9 cellular contexts compared by ENCODE assay signal in genomic region chr3:10140996-10141546, GRCh38. TPM values are rescaled to one million over a fixed set of nuclear protein-coding genes. Genes with fewer than 3 reads are reported as not detected.
DNase-seq lines count a peak whose midpoint lies in the region; ATAC-seq, FAIRE-seq and TF ChIP-seq lines count a peak whose summit lies in the region.
"Had no signal": no experiment of that assay in that cellular context is flagged by ENCODE, and none has a peak within 500 bp of the region (broad histone marks: within the 10 kb centered on the region; RNA-seq: fewer than 3 reads in every experiment).

No MANE protein-coding gene starts in this region.

- H3K9me3 ChIP-seq in H1 (ENCODE audit: insufficient read depth in 2 of 2, low read depth in 1 of 2, low read length in 1 of 2) = peaks cover 0 to 7% of the 10 kb centered on the region in 2 experiments; a peak in 1 of 4 replicates
- peaks cover 0 to 25% of the 10 kb centered on the region in 2 donors for H3K9me3 ChIP-seq in neuronal stem cell (replicated peaks in 1 of 2; ENCODE audit: control insufficient read depth in 2 of 2, insufficient read depth in 1 of 2, low read depth in 1 of 2, low read length in 2 of 2)

- peak overlapping the region; percentile 36 for H4K5ac ChIP-seq in H1 (ENCODE audit: insufficient read length, low read depth, low read length)

- H3K14ac ChIP-seq in H1 (ENCODE audit: insufficient read length) (no peak overlapping the region), neuronal stem cell (ENCODE audit: low read length) (no peak overlapping the region)

- H3K27me3 ChIP-seq in H1 (replicated peaks in 1 of 4; ENCODE audit: control insufficient read depth in 3 of 4, extremely low read depth in 1 of 4, insufficient read depth in 3 of 4, low read length in 3 of 4) (no peaks in the 10 kb centered on the region), neuronal stem cell (ENCODE audit: control insufficient read depth in 3 of 3, insufficient read depth in 3 of 3, low read depth in 1 of 3, low read length in 3 of 3) (no peaks in the 10 kb centered on the region)

- peaks cover 0 to under 1% (median 0%) of the 10 kb centered on the region in 7 donors for H3K9me3 Mint-ChIP-seq in CD14-positive monocyte

- H3K4me2 ChIP-seq in H1 (ENCODE audit: insufficient read depth in 1 of 2, low read depth in 2 of 2, low read length in 2 of 2) (peak overlapping the region; percentile 60 to 75; a peak in 2 of 4 replicates), neuronal stem cell (ENCODE audit: insufficient read depth, low read length, poor library complexity, severe bottlenecking) (peak overlapping the region; percentile 57)

- DNase-seq in CD14-positive monocyte (ENCODE audit: low spot score) (no peak), NCI-H69 (lab: John Stamatoyannopoulos, UW) (peak; percentile 4), H1 (ENCODE audit: low read depth in 1 of 2, low spot score in 2 of 2) (no peak), neuronal stem cell (ENCODE audit: low spot score) (no peak), T-helper 9 cell (no peak)

- H3K56ac ChIP-seq in H1 (replicated peaks; ENCODE audit: insufficient read length, low read depth, low read length) = no peak overlapping the region

- 85% methylated on average over 21 of the region's 23 CpGs; no CpG with 5 or more reads in 1 of the 2 experiments for whole genome bisulfite sequencing in H1 (ENCODE audit: extremely low coverage in 1 of 2, insufficient coverage in 1 of 2, insufficient read length in 1 of 2, insufficient replicate concordance in 2 of 2, low coverage in 1 of 2, low lambda C conversion rate in 2 of 2, missing lambda C conversion rate in 1 of 2), 2 experiments
- no CpG with 5 or more reads among the region's 23 CpGs for WGBS in neuronal stem cell (ENCODE audit: extremely low coverage in 2 of 2, insufficient read length in 2 of 2, insufficient replicate concordance in 1 of 2), 2 donors

- CTCF ChIA-PET in H1 (lab: Charles Lee; ENCODE audit: partially characterized antibody) = interaction anchor here (0.6 to 1.3 kb wide), 2 partner anchors 14 to 123 kb away, joined by 3 read pairs; no protein-coding TSS in a partner anchor

- no peak overlapping the region for H2BK120ac ChIP-seq in H1 (replicated peaks; ENCODE audit: low read depth, low read length)
- H2BK120ac ChIP-seq in neuronal stem cell (ENCODE audit: low read depth, low read length) = no peak overlapping the region

- TF ChIP-seq EP300 in H1 (IDR thresholded peaks at IDR 0.05; ENCODE audit: borderline replicate concordance in 1 of 2, low read depth in 2 of 2, low read length in 2 of 2) = no peak

- H3K4ac ChIP-seq in H1 (replicated peaks; ENCODE audit: insufficient read length, low read depth, low read length) = peak overlapping the region; percentile 85
- H3K4ac ChIP-seq in neuronal stem cell (ENCODE audit: low read length) = no peak overlapping the region

- H3K4me3 ChIP-seq in H1 (ENCODE audit: extremely low read depth in 1 of 4, insufficient read depth in 2 of 4, low read depth in 3 of 4, low read length in 4 of 4) (peak overlapping the region in 1 of 4 experiments; percentile 74; a peak in 2 of 8 replicates), neuronal stem cell (ENCODE audit: low read length in 2 of 2) (peak overlapping the region in 1 of 2 donors; percentile 97)

- H3K23ac ChIP-seq in H1 (ENCODE audit: insufficient read length) (no peak overlapping the region), neuronal stem cell (ENCODE audit: low read depth, low read length, poor library complexity) (no peak overlapping the region)

- H3K9ac ChIP-seq in H1 (replicated peaks in 1 of 4; ENCODE audit: extremely low read depth in 1 of 4, low read depth in 3 of 4, low read length in 3 of 4) (no peak overlapping the region), neuronal stem cell (ENCODE audit: low read depth, low read length, poor library complexity) (no peak overlapping the region)

- TF ChIP-seq CTCF in CD14-positive monocyte (IDR thresholded peaks at IDR 0.05) (no peak), H1 (IDR thresholded peaks at IDR 0.05; ENCODE audit: control extremely low read depth in 1 of 3, insufficient read depth in 1 of 3, low read depth in 1 of 3, low read length in 3 of 3) (no peak)

- H3K18ac ChIP-seq in H1 (ENCODE audit: extremely low read depth, low read length) (no peak overlapping the region), neuronal stem cell (ENCODE audit: low read length) (no peak overlapping the region)

- H2BK15ac ChIP-seq in H1 (ENCODE audit: low read length) = no peak overlapping the region
- H2BK15ac ChIP-seq in neuronal stem cell (ENCODE audit: low read length) = no peak overlapping the region

- H4K20me1 ChIP-seq in H1 (replicated peaks in 1 of 2; ENCODE audit: control insufficient read depth in 1 of 2, insufficient read depth in 2 of 2, low read length in 2 of 2) = peaks cover 3 to 5% of the 10 kb centered on the region in 2 experiments

- no peak overlapping the region for H2AK5ac ChIP-seq in H1 (ENCODE audit: low read depth, low read length)
- H2AK5ac ChIP-seq in neuronal stem cell (ENCODE audit: low read depth, low read length) = no peak overlapping the region

- H4K91ac ChIP-seq in H1 (replicated peaks; ENCODE audit: insufficient read length, low read length) (no peak overlapping the region), neuronal stem cell (ENCODE audit: low read depth, low read length, poor library complexity) (no peak overlapping the region)

- H2BK5ac ChIP-seq in H1 (ENCODE audit: low read depth, low read length) = no peak overlapping the region
- no peak overlapping the region for H2BK5ac ChIP-seq in neuronal stem cell (ENCODE audit: low read length)

- H3K79me2 ChIP-seq in H1 (ENCODE audit: control insufficient read depth in 1 of 2, insufficient read depth in 2 of 2, low read length in 2 of 2) = peaks cover 0 to 32% of the 10 kb centered on the region in 2 experiments; a peak in 3 of 4 replicates

- H3K4me1 Mint-ChIP-seq in CD14-positive monocyte = peaks cover 34% of the 10 kb centered on the region

- FAIRE-seq in H1 (lab: Jason Lieb, UNC) = no peak

- peak overlapping the region in 1 of 2 donors; percentile 87 for H3K4me3 Mint-ChIP-seq in CD14-positive monocyte

- H2BK20ac ChIP-seq in H1 (ENCODE audit: low read length) = no peak overlapping the region

- peak overlapping the region; percentile 26 to 99 (median 98) for H3K27ac Mint-ChIP-seq in CD14-positive monocyte

- H4K8ac ChIP-seq in H1 (ENCODE audit: extremely low read depth, insufficient read depth, low read length) (0 out of 2 replicates have a peak overlapping the region, but pooled peaks have one; percentile 57), neuronal stem cell (ENCODE audit: low read depth, low read length) (no peak overlapping the region)

- H3K27me3 Mint-ChIP-seq in CD14-positive monocyte (ENCODE audit: low read depth in 3 of 3) = peaks cover 0 to 7% (median 3%) of the 10 kb centered on the region in 3 donors

- H2BK12ac ChIP-seq in H1 (ENCODE audit: low read depth, low read length) (no peak overlapping the region), neuronal stem cell (ENCODE audit: low read length) (no peak overlapping the region)

- H2AFZ ChIP-seq in H1 (ENCODE audit: low read length) (0 out of 2 replicates have a peak overlapping the region, but pooled peaks have one; percentile 60), neuronal stem cell (ENCODE audit: low read length) (peak overlapping the region; percentile 96)

- ATAC-seq in GM21447 (IDR thresholded peaks at IDR 0.05; ENCODE audit: unreplicated experiment) (no peak), HG02678 (IDR thresholded peaks at IDR 0.05; ENCODE audit: unreplicated experiment) (no peak), GM21526 (IDR thresholded peaks at IDR 0.05; ENCODE audit: low FRiP score, unreplicated experiment) (no peak)

- H3K27ac ChIP-seq in H1 (ENCODE audit: low read depth, low read length) (no peak overlapping the region), neuronal stem cell (replicated peaks; ENCODE audit: low read length) (no peak overlapping the region)

- H3K4me1 ChIP-seq in H1 (replicated peaks in 1 of 4; ENCODE audit: control insufficient read depth in 3 of 4, insufficient read depth in 4 of 4, low read length in 3 of 4) (peaks cover 0 to 5% (median 2%) of the 10 kb centered on the region in 4 experiments; a peak in 2 of 7 replicates), neuronal stem cell (ENCODE audit: control insufficient read depth in 2 of 2, insufficient read depth in 1 of 2, low read depth in 1 of 2, low read length in 2 of 2) (peaks cover 5 to 9% of the 10 kb centered on the region in 2 donors)

- POLR2A ChIA-PET in H1 (lab: Charles Lee; ENCODE audit: partially characterized antibody) = interaction anchor here (0.6 to 1.5 kb wide), 16 partner anchors 9 to 227 kb away, joined by 3 to 5 read pairs (median 4); partner anchors contain the start of genes BRK1 and SEC13

- peaks cover 0 to 3% of the 10 kb centered on the region in 2 donors for H3K36me3 Mint-ChIP-seq in CD14-positive monocyte

- TF ChIP-seq POLR2A in H1 (IDR thresholded peaks at IDR 0.05; ENCODE audit: control extremely low read depth in 1 of 2, low read depth in 2 of 2, low read length in 2 of 2) = no peak

- H3K36me3 ChIP-seq in H1 (ENCODE audit: control insufficient read depth in 2 of 4, insufficient read depth in 4 of 4, low read length in 3 of 4) = peaks cover 0 to 3% (median 1%) of the 10 kb centered on the region in 4 experiments; a peak in 2 of 8 replicates
- H3K36me3 ChIP-seq in neuronal stem cell (replicated peaks in 1 of 2; ENCODE audit: control insufficient read depth in 2 of 2, insufficient read depth in 2 of 2, low read length in 2 of 2) = peaks cover 0 to 32% of the 10 kb centered on the region in 2 donors

- intact Hi-C loops in CD14-positive monocyte (cut with micrococcal nuclease) = no loop called here

- peaks cover 7% of the 10 kb centered on the region; the same call in 1 of the 2 replicates for H3K23me2 ChIP-seq in H1 (ENCODE audit: low read depth, low read length)

- no peaks in the 10 kb centered on the region; the same call in 1 of the 2 replicates for H3K79me1 ChIP-seq in H1 (ENCODE audit: low read depth, low read length)
- H3K79me1 ChIP-seq in neuronal stem cell (ENCODE audit: low read depth, low read length) = peaks cover 6% of the 10 kb centered on the region

- no peak for TF ChIP-seq RAD21 in H1 (IDR thresholded peaks at IDR 0.05 in 1 of 2, conservative IDR thresholded peaks at IDR 0.05 in 1 of 2; ENCODE audit: low read depth in 2 of 2, low read length in 2 of 2)

RNA-seq across cellular contexts. Expression of gene VHL, which starts 0.5 kb away (rescaled TPM):
- polyA plus RNA-seq in CD14-positive monocyte (10 to 100 TPM in 1 of 2 donors, 1 to 10 TPM in 1; 9.6 to 15.3 TPM), H1 (2011; rRNA removed) (14.0 and 14.5 TPM in 2 replicates)
- 51.5 and 53.7 TPM in 2 replicates for total RNA-seq in H1 (2021; fragmentation: NEBNext Ultra II Directional; extraction: Animal tissue kit (Norgen Biotek cat#: 25700))
- 25.2 TPM for polyA plus RNA-seq in H1 (2011; cell fraction: cytosol; rRNA removed)
- 16.0 TPM for polyA plus RNA-seq in H1 (2011; cell fraction: nucleus; rRNA removed)
- 38.1 to 42.1 TPM (median 41.5 TPM) in 4 replicates for polyA plus RNA-seq in H1 (2012, experiment 1 of 2)
- polyA plus RNA-seq in H1 (2012, experiment 2 of 2) = 20.8 TPM
- polyA plus RNA-seq in H1 (2013, experiment 1 of 2) = 34.7 TPM
- 30.5 TPM for polyA plus RNA-seq in H1 (2013, experiment 2 of 2)
- polyA minus RNA-seq in H1 (2011; rRNA and poly(A)+ RNA removed) = 21.4 and 21.5 TPM in 2 replicates
- 15.8 TPM for polyA minus RNA-seq in H1 (2011; cell fraction: cytosol; rRNA and poly(A)+ RNA removed)
- polyA minus RNA-seq in H1 (2011; cell fraction: nucleus; rRNA and poly(A)+ RNA removed) = 11.5 TPM
- 46.6 TPM for polyA plus RNA-seq in neuronal stem cell (2013, experiment 1 of 2)
- 47.3 TPM for polyA plus RNA-seq in neuronal stem cell (2013, experiment 2 of 2)

RNA-seq across cellular contexts. Expression of gene IRAK2, which starts 23.6 kb away (rescaled TPM):
- 1 to 10 TPM in 1 of 2 donors, under 1 TPM in 1; 0.78 to 1.5 TPM for polyA plus RNA-seq in CD14-positive monocyte
- total RNA-seq in H1 (2021; fragmentation: NEBNext Ultra II Directional; extraction: Animal tissue kit (Norgen Biotek cat#: 25700)) = 1.3 and 1.5 TPM in 2 replicates
- 1.5 TPM in 2 replicates for polyA plus RNA-seq in H1 (2011; rRNA removed)
- polyA plus RNA-seq in H1 (2011; cell fraction: cytosol; rRNA removed) = 1.4 TPM
- 1.4 TPM for polyA plus RNA-seq in H1 (2011; cell fraction: nucleus; rRNA removed)
- polyA plus RNA-seq in H1 (2012, experiment 1 of 2) = 0.84 to 1.4 TPM (median 0.98 TPM) in 4 replicates
- polyA plus RNA-seq in H1 (2012, experiment 2 of 2) = 0.89 TPM
- 0.61 TPM for polyA plus RNA-seq in H1 (2013, experiment 1 of 2)
- polyA plus RNA-seq in H1 (2013, experiment 2 of 2) = 0.53 TPM
- polyA minus RNA-seq in H1 (2011; rRNA and poly(A)+ RNA removed) = 1.2 and 1.5 TPM in 2 replicates
- polyA minus RNA-seq in H1 (2011; cell fraction: cytosol; rRNA and poly(A)+ RNA removed) = 1.1 TPM
- 1.3 TPM for polyA minus RNA-seq in H1 (2011; cell fraction: nucleus; rRNA and poly(A)+ RNA removed)
- polyA plus RNA-seq in neuronal stem cell (2013, experiment 1 of 2) = 0.45 TPM
- polyA plus RNA-seq in neuronal stem cell (2013, experiment 2 of 2) = 0.54 TPM

RNA-seq across cellular contexts. Expression of gene BRK1, which starts 25.6 kb away (rescaled TPM):
- polyA plus RNA-seq in CD14-positive monocyte (100 to 1,000 TPM; 295 to 318 TPM), H1 (2011; rRNA removed) (103 and 164 TPM in 2 replicates)
- total RNA-seq in H1 (2021; fragmentation: NEBNext Ultra II Directional; extraction: Animal tissue kit (Norgen Biotek cat#: 25700)) = 134 and 137 TPM in 2 replicates
- 131 TPM for polyA plus RNA-seq in H1 (2011; cell fraction: cytosol; rRNA removed)
- polyA plus RNA-seq in H1 (2011; cell fraction: nucleus; rRNA removed) = 41.9 TPM
- 176 to 268 TPM (median 198 TPM) in 4 replicates for polyA plus RNA-seq in H1 (2012, experiment 1 of 2)
- polyA plus RNA-seq in H1 (2012, experiment 2 of 2) = 163 TPM
- 98.7 TPM for polyA plus RNA-seq in H1 (2013, experiment 1 of 2)
- polyA plus RNA-seq in H1 (2013, experiment 2 of 2) = 106 TPM
- polyA minus RNA-seq in H1 (2011; rRNA and poly(A)+ RNA removed) = 59.7 and 74.2 TPM in 2 replicates
- polyA minus RNA-seq in H1 (2011; cell fraction: cytosol; rRNA and poly(A)+ RNA removed) = 42.9 TPM
- polyA minus RNA-seq in H1 (2011; cell fraction: nucleus; rRNA and poly(A)+ RNA removed) = 34.2 TPM
- 144 TPM for polyA plus RNA-seq in neuronal stem cell (2013, experiment 1 of 2)
- 140 TPM for polyA plus RNA-seq in neuronal stem cell (2013, experiment 2 of 2)

RNA-seq across cellular contexts. Expression of gene FANCD2OS, which starts 33.0 kb away (rescaled TPM):
- polyA plus RNA-seq in CD14-positive monocyte (not detected), H1 (2011; rRNA removed) (not detected in 2 replicates)
- total RNA-seq in H1 (2021; fragmentation: NEBNext Ultra II Directional; extraction: Animal tissue kit (Norgen Biotek cat#: 25700)) = not detected in 2 replicates
- not detected for polyA plus RNA-seq in H1 (2011; cell fraction: cytosol; rRNA removed)
- not detected for polyA plus RNA-seq in H1 (2011; cell fraction: nucleus; rRNA removed)
- polyA plus RNA-seq in H1 (2012, experiment 1 of 2) = not detected in 4 replicates
- polyA plus RNA-seq in H1 (2012, experiment 2 of 2) = not detected
- polyA plus RNA-seq in H1 (2013, experiment 1 of 2) = not detected
- polyA plus RNA-seq in H1 (2013, experiment 2 of 2) = not detected
- polyA minus RNA-seq in H1 (2011; rRNA and poly(A)+ RNA removed) = not detected in 2 replicates
- polyA minus RNA-seq in H1 (2011; cell fraction: cytosol; rRNA and poly(A)+ RNA removed) = not detected
- polyA minus RNA-seq in H1 (2011; cell fraction: nucleus; rRNA and poly(A)+ RNA removed) = not detected
- polyA plus RNA-seq in neuronal stem cell (2013, experiment 1 of 2) = not detected
- not detected for polyA plus RNA-seq in neuronal stem cell (2013, experiment 2 of 2)
- total RNA-seq: dermis blood vessel endothelial cell had no signal
